1 cellular context compared by ENCODE assay signal in genomic region chr7:134378562-134378961, GRCh38.
TF ChIP-seq lines count a peak whose summit lies in the region.

No MANE protein-coding gene starts in this region.

TF ChIP-seq in HCT116, 20 proteins besides CTCF, POLR2A, EP300 and RAD21 (continued from another document):
- TF ChIP-seq REST (IDR thresholded peaks at IDR 0.05; ENCODE audit: low read depth) (no peak), ZNF274 (IDR thresholded peaks at IDR 0.05; ENCODE audit: low read depth, low read length) (no peak), MAX (IDR thresholded peaks at IDR 0.05) (no peak), ZFX (IDR thresholded peaks at IDR 0.05) (no peak)
TF ChIP-seq in HCT116: peak in this region for 0.
